Comparison of ENCODE assay signal across 31 cellular contexts in the genomic region with DNA sequence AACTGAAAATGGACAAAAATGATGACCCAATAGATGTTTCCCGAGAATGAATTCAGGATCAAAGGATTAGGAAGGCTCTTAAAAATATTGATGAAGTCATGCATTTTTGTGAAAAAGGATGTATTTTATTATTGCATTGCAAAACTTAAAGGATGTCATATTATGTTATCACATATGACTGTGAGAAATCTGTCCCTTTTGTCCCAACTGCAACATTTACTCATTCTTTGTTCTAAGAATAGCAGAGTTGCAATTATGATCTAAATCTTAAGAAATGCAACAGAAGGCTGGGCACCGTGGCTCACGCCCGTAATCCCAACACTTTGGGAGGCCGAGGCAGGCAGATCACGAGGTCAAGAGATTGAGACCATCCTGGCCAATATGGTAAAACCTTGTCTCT. TPM values are rescaled to one million over a fixed set of nuclear protein-coding genes. Genes with fewer than 3 reads are reported as not detected.
"Had no signal": no experiment of that assay in that cellular context is flagged by ENCODE, and none has a peak within 500 bp of the region (broad histone marks: within the 10 kb centered on the region; RNA-seq: fewer than 3 reads in every experiment).

No MANE protein-coding gene starts in this region.

- H3K27me3 ChIP-seq: hepatocyte, tibial artery had no signal

- H3K9me3 ChIP-seq: pancreas, prostate gland, stomach, suprapubic skin, thoracic aorta, tibial artery, upper lobe of right lung had no signal

- ATAC-seq: heart right ventricle; naive thymus-derived CD4-positive, alpha-beta T cell; natural killer cell treated with Interleukin-12 subunit alpha and Interleukin-12 subunit beta and Interleukin-15 and Interleukin-18, amount 100 ng/mL, for 72 hours; pancreas; right cardiac atrium; sciatic nerve; stimulated activated naive B cell treated with anti-CD40 and anti-IgM and Interleukin-4, amounts not matched to agents 10 μg/mL and 1 μg/mL and 100 μg/mL, for 72 hours; stimulated activated naive CD8-positive, alpha-beta T cell treated with anti-CD3 and anti-CD28 coated beads, Interleukin-15, Interleukin-2, amounts not matched to agents 100 U/mL and 50 U/mL, for 24 hours; upper lobe of right lung had no signal

- H3K4me3 ChIP-seq: heart right ventricle, hepatocyte, left ventricle myocardium inferior, lung, pancreas, prostate gland, smooth muscle cell, stomach, suprapubic skin, thoracic aorta, tibial artery, upper lobe of right lung had no signal

- H3K36me3 ChIP-seq: heart right ventricle, left ventricle myocardium inferior, pancreas, prostate gland, stomach, suprapubic skin, thoracic aorta, tibial artery, upper lobe of right lung had no signal

- H2AFZ ChIP-seq: hepatocyte had no signal

- H3K79me2 ChIP-seq: hepatocyte had no signal

- DNase-seq: heart right ventricle; left ventricle myocardium inferior; mesendoderm; naive thymus-derived CD4-positive, alpha-beta T cell; nucleus accumbens; pancreas; posterior cingulate gyrus; retina; right cardiac atrium; stimulated activated CD4-positive, alpha-beta T cell treated with anti-CD3 and anti-CD28 coated beads, Interleukin-1b, Interleukin-23, amount 100 ng/mL, for 48 hours; stimulated activated CD4-positive, alpha-beta T cell treated with anti-CD3 and anti-CD28 coated beads, Interleukin-4, amount 100 ng/mL, for 1 hour; stimulated activated naive B cell treated with anti-CD40 and anti-IgM and Interleukin-4, amounts not matched to agents 10 μg/mL and 1 μg/mL and 100 μg/mL, for 72 hours; stimulated activated naive CD8-positive, alpha-beta T cell treated with anti-CD3 and anti-CD28 coated beads, Interleukin-15, Interleukin-2, amounts not matched to agents 100 U/mL and 50 U/mL, for 24 hours; stomach; tibial artery; trophoblast cell; upper lobe of right lung had no signal

- H3K4me2 ChIP-seq: hepatocyte, smooth muscle cell had no signal

- H3K27ac ChIP-seq: heart right ventricle, hepatocyte, left ventricle myocardium inferior, pancreas, prostate gland, stomach, suprapubic skin, thoracic aorta, tibial artery, upper lobe of right lung had no signal

RNA-seq across cellular contexts. Expression of gene MYH13, which starts 13.1 kb away (rescaled TPM):
- total RNA-seq: heart right ventricle; kidney epithelial cell; left ventricle myocardium inferior; lower leg skin; lung; mononuclear cell; naive thymus-derived CD4-positive, alpha-beta T cell; natural killer cell treated with Interleukin-12 subunit alpha and Interleukin-12 subunit beta and Interleukin-15 and Interleukin-18, amount 100 ng/mL, for 72 hours; neural crest cell; osteoblast; pancreas; right cardiac atrium; sciatic nerve; smooth muscle cell; suprapubic skin; thoracic aorta; upper lobe of right lung had no signal
- polyA plus RNA-seq: heart right ventricle; hepatocyte; naive thymus-derived CD4-positive, alpha-beta T cell; pancreas; right cardiac atrium had no signal

RNA-seq across cellular contexts. Expression of gene MYH8, which starts 35.9 kb away (rescaled TPM):
- total RNA-seq: heart right ventricle; hepatocyte; kidney epithelial cell; left ventricle myocardium inferior; lower leg skin; mesothelial cell of epicardium; mononuclear cell; naive thymus-derived CD4-positive, alpha-beta T cell; natural killer cell treated with Interleukin-12 subunit alpha and Interleukin-12 subunit beta and Interleukin-15 and Interleukin-18, amount 100 ng/mL, for 72 hours; neural crest cell; osteoblast; pancreas; right cardiac atrium; sciatic nerve; smooth muscle cell; stomach; suprapubic skin; thoracic aorta; upper lobe of right lung had no signal
- polyA plus RNA-seq: heart right ventricle; lung; naive thymus-derived CD4-positive, alpha-beta T cell; pancreas; right cardiac atrium; smooth muscle cell had no signal
